Comparison of ENCODE assay signal across 11 cellular contexts in the genomic region with DNA sequence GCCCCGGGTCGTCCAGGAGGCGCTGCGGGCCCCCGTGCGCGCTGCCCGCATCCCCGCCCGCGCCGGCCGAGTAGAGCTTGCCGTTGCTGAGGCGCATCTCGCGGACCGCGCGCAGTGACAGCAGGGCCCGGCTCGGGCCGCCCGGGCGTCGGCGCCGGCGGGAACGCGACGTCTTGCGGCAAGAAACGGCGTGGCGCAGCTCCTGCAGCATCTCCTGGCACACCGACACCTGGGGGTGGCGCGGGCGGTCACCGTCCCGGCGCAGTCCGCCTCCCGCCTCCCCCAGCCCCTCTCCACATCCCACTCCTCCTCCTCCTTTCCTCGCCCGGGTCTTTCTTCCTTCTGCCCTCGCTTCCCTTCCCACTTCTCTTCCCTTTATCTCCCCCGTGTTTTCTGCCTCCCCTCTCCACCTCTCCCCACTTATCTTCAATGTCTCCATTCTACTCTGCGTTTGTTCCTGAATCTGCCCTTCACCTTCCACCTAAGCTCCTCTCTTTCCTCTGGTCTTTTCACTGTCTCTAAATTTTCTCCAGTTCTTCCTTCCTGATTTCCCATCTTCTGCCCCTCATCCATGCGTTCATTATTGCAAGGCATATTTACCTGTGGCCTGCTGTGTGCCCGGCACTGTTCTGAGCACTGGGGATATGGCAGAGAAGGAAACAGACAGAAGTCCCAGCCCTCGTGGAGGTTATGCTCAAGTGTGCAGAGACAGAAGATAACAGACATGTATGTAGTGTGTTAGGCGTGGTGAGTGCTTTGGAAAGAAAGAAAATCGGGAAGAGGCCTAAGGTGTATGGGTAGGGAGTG. TPM values are rescaled to one million over a fixed set of nuclear protein-coding genes. Genes with fewer than 3 reads are reported as not detected.
DNase-seq lines count a peak whose midpoint lies in the region; ATAC-seq and TF ChIP-seq lines count a peak whose summit lies in the region.
"Had no signal": no experiment of that assay in that cellular context is flagged by ENCODE, and none has a peak within 500 bp of the region (broad histone marks: within the 10 kb centered on the region; RNA-seq: fewer than 3 reads in every experiment).

No MANE protein-coding gene starts in this region.

- H3K4me3 Mint-ChIP-seq in activated CD4-positive, alpha-beta T cell treated with anti-CD3 and anti-CD28 coated beads, Interleukin-2, amount 10 ng/mL, durations not matched to agents 24 days and 14 days = peak overlapping the region; percentile 35
- H3K4me3 Mint-ChIP-seq in HFFc6 (peak overlapping the region; percentile 43), brain (peak overlapping the region; percentile 45 to 75 (median 64)), neural crest cell (peak overlapping the region; percentile 19)

- H3K4me1 Mint-ChIP-seq in activated CD4-positive, alpha-beta T cell treated with anti-CD3 and anti-CD28 coated beads, Interleukin-2, amount 10 ng/mL, durations not matched to agents 24 days and 14 days = peaks cover 23% of the 10 kb centered on the region
- H3K4me1 Mint-ChIP-seq in HFFc6 (ENCODE audit: low read depth) = no peaks in the 10 kb centered on the region
- H3K4me1 Mint-ChIP-seq in brain = peaks cover 47% of the 10 kb centered on the region
- peaks cover 35% of the 10 kb centered on the region for H3K4me1 Mint-ChIP-seq in neural crest cell

- intact Hi-C loops in activated CD4-positive, alpha-beta T cell treated with anti-CD3 and anti-CD28 coated beads, Interleukin-2, amount 10 ng/mL, durations not matched to agents 24 days and 14 days (cut with micrococcal nuclease) = loop anchor here (5.0 kb wide), 1 partner anchor 33 kb away; no protein-coding TSS in a partner anchor

- DNase-seq in activated CD4-positive, alpha-beta T cell treated with anti-CD3 and anti-CD28 coated beads, Interleukin-2, amount 10 ng/mL, durations not matched to agents 24 days and 14 days = no peak
- no peak for DNase-seq in activated CD4-positive, alpha-beta T cell treated with anti-CD3 and anti-CD28 coated beads, Interleukin-2, amount 50 U/mL, for 4 hours
- no peak for DNase-seq in HFFc6
- no peak for DNase-seq in neural crest cell (ENCODE audit: low read depth, low spot score)
- no peak for DNase-seq in NCI-H1436 (lab: John Stamatoyannopoulos, UW)
- DNase-seq in cerebellum (ENCODE audit: low spot score) = no peak
- DNase-seq: cortex of kidney, NCI-H1092 had no signal

- H3K9me3 Mint-ChIP-seq in activated CD4-positive, alpha-beta T cell treated with anti-CD3 and anti-CD28 coated beads, Interleukin-2, amount 10 ng/mL, durations not matched to agents 24 days and 14 days = no peaks in the 10 kb centered on the region
- H3K9me3 Mint-ChIP-seq in HFFc6 = no peaks in the 10 kb centered on the region
- peaks cover 0 to 6% (median 0%) of the 10 kb centered on the region in 5 experiments for H3K9me3 Mint-ChIP-seq in brain
- no peaks in the 10 kb centered on the region for H3K9me3 Mint-ChIP-seq in neural crest cell

- no peak for ATAC-seq in GM18867 (IDR thresholded peaks at IDR 0.05; ENCODE audit: unreplicated experiment)

- peaks cover 62% of the 10 kb centered on the region for H3K27me3 Mint-ChIP-seq in activated CD4-positive, alpha-beta T cell treated with anti-CD3 and anti-CD28 coated beads, Interleukin-2, amount 10 ng/mL, durations not matched to agents 24 days and 14 days
- H3K27me3 Mint-ChIP-seq in HFFc6 (ENCODE audit: insufficient read depth) (peaks cover 62% of the 10 kb centered on the region), brain (peaks cover 27% of the 10 kb centered on the region), neural crest cell (ENCODE audit: low read depth) (peaks cover 87% of the 10 kb centered on the region)

- peaks cover 3% of the 10 kb centered on the region for H3K36me3 Mint-ChIP-seq in activated CD4-positive, alpha-beta T cell treated with anti-CD3 and anti-CD28 coated beads, Interleukin-2, amount 10 ng/mL, durations not matched to agents 24 days and 14 days (ENCODE audit: low read depth)
- no peaks in the 10 kb centered on the region for H3K36me3 Mint-ChIP-seq in HFFc6 (ENCODE audit: low read depth)
- H3K36me3 Mint-ChIP-seq in brain = peaks cover 38% of the 10 kb centered on the region
- no peaks in the 10 kb centered on the region for H3K36me3 Mint-ChIP-seq in neural crest cell (ENCODE audit: low read depth)

- TF ChIP-seq CTCF in HFFc6 (IDR thresholded peaks at IDR 0.05) = no peak
- TF ChIP-seq CTCF in brain (conservative IDR thresholded peaks at IDR 0.05) = no peak
- TF ChIP-seq CTCF in neural crest cell (conservative IDR thresholded peaks at IDR 0.05) = no peak

- H3K27ac Mint-ChIP-seq in activated CD4-positive, alpha-beta T cell treated with anti-CD3 and anti-CD28 coated beads, Interleukin-2, amount 10 ng/mL, durations not matched to agents 24 days and 14 days = no peak overlapping the region
- H3K27ac Mint-ChIP-seq in HFFc6 (no peak overlapping the region), brain (peak overlapping the region in 4 of 5 experiments; percentile 35 to 92 (median 65)), neural crest cell (ENCODE audit: unreplicated experiment) (no peak overlapping the region)

RNA-seq across cellular contexts. Expression of gene ATP1A3, which starts 5.2 kb away (rescaled TPM):
- 0.68 and 1.2 TPM in 2 replicates for total RNA-seq in activated CD4-positive, alpha-beta T cell treated with anti-CD3 and anti-CD28 coated beads, Interleukin-2, amount 10 ng/mL, durations not matched to agents 24 days and 14 days
- under 1 TPM in 4 of 6 experiments, not detected in 2; 0.10 to 0.66 (median 0.33) TPM for total RNA-seq in HFFc6 (2021; fragmentation: NEBNext Ultra II Directional; extraction: Animal tissue kit (Norgen Biotek cat#: 25700))
- polyA plus RNA-seq in brain (ENCODE audit: insufficient read depth, low read depth, low replicate concordance) = 213 TPM
- total RNA-seq in neural crest cell (22.9 and 23.2 TPM in 2 replicates), cerebellum (122 TPM)
- total RNA-seq: suprapubic skin had no signal

RNA-seq across cellular contexts. Expression of gene RABAC1, which starts 40.2 kb away (rescaled TPM):
- total RNA-seq in activated CD4-positive, alpha-beta T cell treated with anti-CD3 and anti-CD28 coated beads, Interleukin-2, amount 10 ng/mL, durations not matched to agents 24 days and 14 days = 37.2 and 41.5 TPM in 2 replicates
- total RNA-seq in HFFc6 (2021; fragmentation: NEBNext Ultra II Directional; extraction: Animal tissue kit (Norgen Biotek cat#: 25700)) = 100 to 1,000 TPM; 245 to 349 (median 258) TPM
- polyA plus RNA-seq in brain (ENCODE audit: insufficient read depth, low read depth, low replicate concordance) = 203 TPM
- total RNA-seq in neural crest cell (83.8 and 93.4 TPM in 2 replicates), cerebellum (62.8 TPM)

Comparison
In these comparisons a context has a peak if more than half of its experiments do, and no peak if none do; other contexts are left out.
1. H3K27ac Mint-ChIP-seq: peak in brain (4 of 5); none in activated CD4-positive, alpha-beta T cell treated with anti-CD3 and anti-CD28 coated beads, Interleukin-2, amount 10 ng/mL, durations not matched to agents 24 days and 14 days (single experiment), HFFc6 (single experiment) and neural crest cell (single experiment).
2. RNA of gene ATP1A3, which starts 5.2 kb away (total RNA-seq): 122 TPM in cerebellum (single experiment) and 22.9 to 23.2 TPM in neural crest cell; 0.68 to 1.2 TPM in activated CD4-positive, alpha-beta T cell treated with anti-CD3 and anti-CD28 coated beads, Interleukin-2, amount 10 ng/mL, durations not matched to agents 24 days and 14 days and 0.10 to 0.66 TPM in HFFc6; every median in the first group is over 10 times any median in the second.
3. Peak in every context shown above with its lines, with median percentiles within 50 percentile points of each other: H3K4me3 Mint-ChIP-seq.